Comparison of ENCODE assay signal across 15 cellular contexts in the genomic region with DNA sequence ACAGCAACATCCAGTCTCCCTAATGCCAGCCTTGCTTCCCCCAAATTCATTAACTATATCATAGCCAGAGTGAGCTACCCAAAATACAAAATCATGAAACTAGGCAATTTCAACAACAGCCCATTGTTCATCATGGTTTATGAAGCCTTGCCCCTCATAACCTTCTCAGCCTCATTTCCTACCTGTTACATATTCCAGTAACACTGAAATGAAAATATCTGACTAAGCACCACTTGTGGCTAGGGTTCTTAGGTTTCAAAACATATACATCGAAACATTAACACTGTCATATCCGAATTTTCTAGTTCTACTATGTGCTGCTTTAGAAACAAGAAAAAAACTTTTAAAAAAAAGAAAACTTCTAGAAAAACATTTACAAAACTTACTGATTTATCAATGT. TPM values are rescaled to one million over a fixed set of nuclear protein-coding genes. Genes with fewer than 3 reads are reported as not detected.
A peak's percentile ranks its signal among the peaks of the same experiment; 100 is the strongest.
DNase-seq lines count a peak whose midpoint lies in the region; ATAC-seq lines count a peak whose summit lies in the region.
"Had no signal": no experiment of that assay in that cellular context is flagged by ENCODE, and none has a peak within 500 bp of the region (broad histone marks: within the 10 kb centered on the region; RNA-seq: fewer than 3 reads in every experiment).

No MANE protein-coding gene starts in this region.

- H3K27ac Mint-ChIP-seq in activated CD4-positive, alpha-beta T cell treated with anti-CD3 and anti-CD28 coated beads, Interleukin-2, amount 10 ng/mL, durations not matched to agents 24 days and 14 days, result peak overlapping the region; percentile 5
- peak overlapping the region; percentile 35 for H3K27ac Mint-ChIP-seq in activated naive CD8-positive, alpha-beta T cell
- H3K27ac Mint-ChIP-seq in activated naive CD8-positive, alpha-beta T cell treated with anti-CD3 and anti-CD28 coated beads, Interleukin-2, amount 50 U/mL, for 24 hours, result no peak overlapping the region
- H3K27ac Mint-ChIP-seq in central memory CD8-positive, alpha-beta T cell (ENCODE audit: low read depth), result peak overlapping the region; percentile 25

- no peaks in the 10 kb centered on the region for H3K9me3 Mint-ChIP-seq in activated CD4-positive, alpha-beta T cell treated with anti-CD3 and anti-CD28 coated beads, Interleukin-2, amount 10 ng/mL, durations not matched to agents 24 days and 14 days
- no peaks in the 10 kb centered on the region for H3K9me3 Mint-ChIP-seq in activated naive CD8-positive, alpha-beta T cell (ENCODE audit: low read depth)
- no peaks in the 10 kb centered on the region for H3K9me3 Mint-ChIP-seq in activated naive CD8-positive, alpha-beta T cell treated with anti-CD3 and anti-CD28 coated beads, Interleukin-2, amount 50 U/mL, for 24 hours
- no peaks in the 10 kb centered on the region for H3K9me3 Mint-ChIP-seq in central memory CD8-positive, alpha-beta T cell

- no peak for DNase-seq in activated CD4-positive, alpha-beta T cell treated with anti-CD3 and anti-CD28 coated beads, Interleukin-2, amount 10 ng/mL, durations not matched to agents 24 days and 14 days
- DNase-seq in activated CD4-positive, alpha-beta T cell treated with anti-CD3 and anti-CD28 coated beads for 4 hours, result no peak
- DNase-seq in activated naive CD8-positive, alpha-beta T cell treated with anti-CD3 and anti-CD28 coated beads, Interleukin-2, amount 50 U/mL, for 24 hours, result no peak
- no peak for DNase-seq in central memory CD8-positive, alpha-beta T cell (ENCODE audit: low spot score in 2 of 2)
- DNase-seq in NCI-H2227 treated with DMSO at 0.1 percent for 48 hours (lab: John Stamatoyannopoulos, UW), result no peak
- DNase-seq: DND-41, GM23248, HCEC 1CT, NCI-H1417, NCI-H187 treated with DMSO at 0.1 percent for 48 hours, NCI-H446, RPMI8226 had no signal

- ATAC-seq in activated naive CD8-positive, alpha-beta T cell treated with anti-CD3 and anti-CD28 coated beads, Interleukin-2, amount 50 U/mL, for 24 hours, result no peak
- ATAC-seq in central memory CD8-positive, alpha-beta T cell (replicated peaks; ENCODE audit: extremely low read depth, poor library complexity, severe bottlenecking), result no peak
- ATAC-seq in GM19467 (IDR thresholded peaks at IDR 0.05; ENCODE audit: unreplicated experiment) (no peak), HG02623 (IDR thresholded peaks at IDR 0.05; ENCODE audit: unreplicated experiment) (no peak)

- intact Hi-C loops in activated CD4-positive, alpha-beta T cell treated with anti-CD3 and anti-CD28 coated beads, Interleukin-2, amount 10 ng/mL, durations not matched to agents 24 days and 14 days (cut with micrococcal nuclease), result no loop called here

- peaks cover 37% of the 10 kb centered on the region for H3K36me3 Mint-ChIP-seq in activated CD4-positive, alpha-beta T cell treated with anti-CD3 and anti-CD28 coated beads, Interleukin-2, amount 10 ng/mL, durations not matched to agents 24 days and 14 days (ENCODE audit: low read depth)
- peaks cover 13% of the 10 kb centered on the region for H3K36me3 Mint-ChIP-seq in activated naive CD8-positive, alpha-beta T cell
- H3K36me3 Mint-ChIP-seq in activated naive CD8-positive, alpha-beta T cell treated with anti-CD3 and anti-CD28 coated beads, Interleukin-2, amount 50 U/mL, for 24 hours (ENCODE audit: low read depth), result peaks cover 20% of the 10 kb centered on the region
- H3K36me3 Mint-ChIP-seq in central memory CD8-positive, alpha-beta T cell (ENCODE audit: insufficient read depth), result peaks cover 48% of the 10 kb centered on the region

- peaks cover 8% of the 10 kb centered on the region for H3K4me1 Mint-ChIP-seq in activated CD4-positive, alpha-beta T cell treated with anti-CD3 and anti-CD28 coated beads, Interleukin-2, amount 10 ng/mL, durations not matched to agents 24 days and 14 days
- H3K4me1 Mint-ChIP-seq in activated naive CD8-positive, alpha-beta T cell (ENCODE audit: low read depth), result no peaks in the 10 kb centered on the region
- no peaks in the 10 kb centered on the region for H3K4me1 Mint-ChIP-seq in activated naive CD8-positive, alpha-beta T cell treated with anti-CD3 and anti-CD28 coated beads, Interleukin-2, amount 50 U/mL, for 24 hours
- peaks cover 7% of the 10 kb centered on the region for H3K4me1 Mint-ChIP-seq in central memory CD8-positive, alpha-beta T cell

- no peaks in the 10 kb centered on the region for H3K27me3 Mint-ChIP-seq in activated CD4-positive, alpha-beta T cell treated with anti-CD3 and anti-CD28 coated beads, Interleukin-2, amount 10 ng/mL, durations not matched to agents 24 days and 14 days
- no peaks in the 10 kb centered on the region for H3K27me3 Mint-ChIP-seq in activated naive CD8-positive, alpha-beta T cell
- no peaks in the 10 kb centered on the region for H3K27me3 Mint-ChIP-seq in activated naive CD8-positive, alpha-beta T cell treated with anti-CD3 and anti-CD28 coated beads, Interleukin-2, amount 50 U/mL, for 24 hours
- no peaks in the 10 kb centered on the region for H3K27me3 Mint-ChIP-seq in central memory CD8-positive, alpha-beta T cell

- no peak overlapping the region for H3K4me3 Mint-ChIP-seq in activated CD4-positive, alpha-beta T cell treated with anti-CD3 and anti-CD28 coated beads, Interleukin-2, amount 10 ng/mL, durations not matched to agents 24 days and 14 days
- H3K4me3 Mint-ChIP-seq in activated naive CD8-positive, alpha-beta T cell, result no peak overlapping the region
- H3K4me3 Mint-ChIP-seq in activated naive CD8-positive, alpha-beta T cell treated with anti-CD3 and anti-CD28 coated beads, Interleukin-2, amount 50 U/mL, for 24 hours, result no peak overlapping the region
- H3K4me3 Mint-ChIP-seq in central memory CD8-positive, alpha-beta T cell, result no peak overlapping the region

RNA-seq across cellular contexts. Expression of a gene that starts 59.5 kb away (rescaled TPM):
- 23.9 and 24.3 TPM in 2 replicates for total RNA-seq in activated CD4-positive, alpha-beta T cell treated with anti-CD3 and anti-CD28 coated beads, Interleukin-2, amount 10 ng/mL, durations not matched to agents 24 days and 14 days
